Comparison of ENCODE assay signal across 19 cellular contexts in genomic region chr5:111117149-111117548, GRCh38. TPM values are rescaled to one million over a fixed set of nuclear protein-coding genes. Genes with fewer than 3 reads are reported as not detected.
"Had no signal": no experiment of that assay in that cellular context is flagged by ENCODE, and none has a peak within 500 bp of the region (broad histone marks: within the 10 kb centered on the region; RNA-seq: fewer than 3 reads in every experiment).

No MANE protein-coding gene starts in this region.

- H3K9me3 Mint-ChIP-seq: activated CD4-positive, alpha-beta memory T cell treated with anti-CD3 and anti-CD28 coated beads for 36 hours; activated naive CD4-positive, alpha-beta T cell treated with anti-CD3 and anti-CD28 coated beads, Interleukin-2, amount 50 U/mL, for 72 hours; activated T-cell treated with anti-CD3 and anti-CD28 coated beads, Interleukin-2, amount 50 U/mL, for 4 hours; natural killer cell had no signal

- H3K4me3 ChIP-seq: gastrocnemius medialis, heart right ventricle, left ventricle myocardium inferior had no signal

- H3K27ac ChIP-seq: brain microvascular endothelial cell, gastrocnemius medialis, heart right ventricle, left ventricle myocardium inferior, VCaP had no signal

- H3K27me3 Mint-ChIP-seq: activated CD4-positive, alpha-beta memory T cell treated with anti-CD3 and anti-CD28 coated beads for 36 hours; activated CD4-positive, alpha-beta T cell treated with anti-CD3 and anti-CD28 coated beads for 36 hours; activated CD8-positive, alpha-beta memory T cell treated with anti-CD3 and anti-CD28 coated beads, Interleukin-2, amount 10 ng/mL, durations not matched to agents 7 days and 5 days had no signal

- H3K27me3 ChIP-seq: brain microvascular endothelial cell, gastrocnemius medialis, heart right ventricle had no signal

- H3K9me3 ChIP-seq: gastrocnemius medialis, heart right ventricle, left ventricle myocardium inferior had no signal

- FAIRE-seq: small intestine had no signal

- ATAC-seq: activated CD4-positive, alpha-beta T cell treated with anti-CD3 and anti-CD28 coated beads for 36 hours; activated CD8-positive, alpha-beta memory T cell treated with anti-CD3 and anti-CD28 coated beads, Interleukin-2, amount 10 ng/mL, durations not matched to agents 7 days and 5 days; activated naive CD4-positive, alpha-beta T cell treated with anti-CD3 and anti-CD28 coated beads, Interleukin-2, amount 50 U/mL, for 72 hours; activated T-cell treated with anti-CD3 and anti-CD28 coated beads, Interleukin-2, amount 50 U/mL, for 4 hours; gastrocnemius medialis; right cardiac atrium; SK-N-SH treated with all-trans-retinoic acid at 6 μM for 48 hours; stimulated activated naive CD8-positive, alpha-beta T cell treated with anti-CD3 and anti-CD28 coated beads, Interleukin-15, Interleukin-2, amounts not matched to agents 100 U/mL and 50 U/mL, for 24 hours had no signal

- H3K4me1 ChIP-seq: gastrocnemius medialis, left ventricle myocardium inferior had no signal

- DNase-seq: activated CD4-positive, alpha-beta memory T cell treated with anti-CD3 and anti-CD28 coated beads for 36 hours; activated CD4-positive, alpha-beta T cell treated with anti-CD3 and anti-CD28 coated beads for 36 hours; activated CD8-positive, alpha-beta memory T cell treated with anti-CD3 and anti-CD28 coated beads, Interleukin-2, amount 10 ng/mL, durations not matched to agents 7 days and 5 days; activated gamma-delta T cell; activated T-cell treated with anti-CD3 and anti-CD28 coated beads, Interleukin-2, amount 50 U/mL, for 4 hours; brain microvascular endothelial cell; erythroblast; gastrocnemius medialis; heart right ventricle; left ventricle myocardium inferior; natural killer cell; nucleus accumbens; right cardiac atrium; small intestine; stimulated activated naive CD8-positive, alpha-beta T cell treated with anti-CD3 and anti-CD28 coated beads, Interleukin-15, Interleukin-2, amounts not matched to agents 100 U/mL and 50 U/mL, for 24 hours; trophoblast cell had no signal

- H3K27ac Mint-ChIP-seq: activated CD4-positive, alpha-beta memory T cell treated with anti-CD3 and anti-CD28 coated beads for 36 hours; activated CD8-positive, alpha-beta memory T cell treated with anti-CD3 and anti-CD28 coated beads, Interleukin-2, amount 10 ng/mL, durations not matched to agents 7 days and 5 days; activated naive CD4-positive, alpha-beta T cell treated with anti-CD3 and anti-CD28 coated beads, Interleukin-2, amount 50 U/mL, for 72 hours had no signal

- H3K4me3 Mint-ChIP-seq: activated CD4-positive, alpha-beta memory T cell treated with anti-CD3 and anti-CD28 coated beads for 36 hours; activated CD4-positive, alpha-beta T cell treated with anti-CD3 and anti-CD28 coated beads for 36 hours; activated CD8-positive, alpha-beta memory T cell treated with anti-CD3 and anti-CD28 coated beads, Interleukin-2, amount 10 ng/mL, durations not matched to agents 7 days and 5 days; activated T-cell treated with anti-CD3 and anti-CD28 coated beads, Interleukin-2, amount 50 U/mL, for 4 hours; natural killer cell had no signal

RNA-seq across cellular contexts. Expression of gene TSLP, which starts 45.6 kb away (rescaled TPM):
- total RNA-seq: natural killer cell had no signal
